ENCODE assay signal across 8 cellular contexts in genomic region chr20:35615667-35616464, GRCh38. TPM values are rescaled to one million over a fixed set of nuclear protein-coding genes. Genes with fewer than 3 reads are reported as not detected.
DNase-seq lines count a peak whose midpoint lies in the region; ATAC-seq and TF ChIP-seq lines count a peak whose summit lies in the region.

TSS of gene SPAG4 (plus strand) at chr20:35615829. CDS start at chr20:35616004, 175 bp downstream.

- no peak for TF ChIP-seq CTCF in BJ (IDR thresholded peaks at IDR 0.05; ENCODE audit: insufficient read depth, low read depth, low read length)

- peaks cover 2% of the 10 kb centered on the region for H3K27me3 Mint-ChIP-seq in activated CD8-positive, alpha-beta T cell treated with anti-CD3 and anti-CD28 coated beads, Interleukin-2, amount 10 ng/mL, durations not matched to agents 7 days and 5 days (ENCODE audit: low read depth)

- peak within 1 kb of the TSS; percentile 76 for H3K27ac ChIP-seq in ectodermal cell (ENCODE audit: insufficient read depth, low read depth, low read length, poor library complexity, severe bottlenecking)

- WGBS in ectodermal cell, 2 experiments: 2% methylated on average over 68 of the region's 68 CpGs

- POLR2A ChIA-PET in BJ (lab: Charles Lee): interaction anchor here (0.6 to 0.9 kb wide), 6 partner anchors 9 to 1293 kb away, joined by 3 to 12 read pairs (median 8); partner anchors contain the start of gene RBM39
- POLR2A ChIA-PET in activated CD8-positive, alpha-beta T cell treated with anti-CD3 and anti-CD28 coated beads, Interleukin-2, amount 10 ng/mL, durations not matched to agents 7 days and 5 days (lab: Charles Lee): interaction anchor here (1.1 to 5.1 kb wide), 11 partner anchors 12 to 338 kb away, joined by 3 to 72 read pairs (median 5); partner anchors contain the start of genes CPNE1, RBM12, RBM39 and SCAND1

- peaks cover under 1% of the 10 kb centered on the region for H3K36me3 Mint-ChIP-seq in activated CD8-positive, alpha-beta T cell treated with anti-CD3 and anti-CD28 coated beads, Interleukin-2, amount 10 ng/mL, durations not matched to agents 7 days and 5 days (ENCODE audit: low read depth)

- H3K9me3 Mint-ChIP-seq in activated CD8-positive, alpha-beta T cell treated with anti-CD3 and anti-CD28 coated beads, Interleukin-2, amount 10 ng/mL, durations not matched to agents 7 days and 5 days (ENCODE audit: insufficient read depth): no peaks in the 10 kb centered on the region

- H3K4me3 ChIP-seq in BJ (ENCODE audit: low read depth, low read length) (peak within 1 kb of the TSS; percentile 57), ectodermal cell (ENCODE audit: insufficient read depth, low read depth, low read length) (peak within 1 kb of the TSS; percentile 39)

- CTCF ChIA-PET in BJ (lab: Yijun Ruan, JAX): interaction anchor here (2.2 kb wide), 1 partner anchor 11 kb away, joined by 12 read pairs; no protein-coding TSS in a partner anchor
- CTCF ChIA-PET in activated CD8-positive, alpha-beta T cell treated with anti-CD3 and anti-CD28 coated beads, Interleukin-2, amount 10 ng/mL, durations not matched to agents 7 days and 5 days (lab: Charles Lee): interaction anchor here (0.7 to 1.4 kb wide), 8 partner anchors 11 to 161 kb away, joined by 3 to 9 read pairs (median 3); partner anchors contain the start of genes ERGIC3 and RBM39

- peaks cover 12% of the 10 kb centered on the region for H3K4me1 ChIP-seq in ectodermal cell (ENCODE audit: control insufficient read depth, insufficient read depth, low read length)

- H3K4me1 Mint-ChIP-seq in activated CD8-positive, alpha-beta T cell treated with anti-CD3 and anti-CD28 coated beads, Interleukin-2, amount 10 ng/mL, durations not matched to agents 7 days and 5 days (ENCODE audit: low read depth): peaks cover 43% of the 10 kb centered on the region

- H3K27me3 ChIP-seq in BJ (ENCODE audit: control insufficient read depth, insufficient read depth, low read length): no peaks in the 10 kb centered on the region
- H3K27me3 ChIP-seq in ectodermal cell (ENCODE audit: control insufficient read depth, insufficient read depth, low read length, poor library complexity, severe bottlenecking): peaks cover 30% of the 10 kb centered on the region

- peak within 1 kb of the TSS; percentile 84 for H3K4me3 Mint-ChIP-seq in activated CD8-positive, alpha-beta T cell treated with anti-CD3 and anti-CD28 coated beads, Interleukin-2, amount 10 ng/mL, durations not matched to agents 7 days and 5 days

- ATAC-seq in GM19351 (IDR thresholded peaks at IDR 0.05; ENCODE audit: unreplicated experiment): peak; percentile 74
- ATAC-seq in HG03469 (IDR thresholded peaks at IDR 0.05; ENCODE audit: unreplicated experiment): peak; percentile 64
- ATAC-seq in activated CD8-positive, alpha-beta T cell treated with anti-CD3 and anti-CD28 coated beads, Interleukin-2, amount 10 ng/mL, durations not matched to agents 7 days and 5 days: peak; percentile 89

- H3K36me3 ChIP-seq in BJ (ENCODE audit: control insufficient read depth, insufficient read depth, low read length) (peaks cover 1% of the 10 kb centered on the region; the same call in 1 of the 2 replicates), ectodermal cell (ENCODE audit: control insufficient read depth, insufficient read depth, low read length) (no peaks in the 10 kb centered on the region)

- peak within 1 kb of the TSS; percentile 96 for H3K27ac Mint-ChIP-seq in activated CD8-positive, alpha-beta T cell treated with anti-CD3 and anti-CD28 coated beads, Interleukin-2, amount 10 ng/mL, durations not matched to agents 7 days and 5 days

- H3K9me3 ChIP-seq in ectodermal cell (ENCODE audit: control insufficient read depth, low read length): no peaks in the 10 kb centered on the region

- no peak for DNase-seq in BJ (ENCODE audit: low read depth)
- peak; percentile 95 for DNase-seq in NCI-H82 treated with DMSO at 0.1 percent for 48 hours (lab: John Stamatoyannopoulos, UW; ENCODE audit: unreplicated experiment)
- peak; percentile 100 for DNase-seq in activated CD8-positive, alpha-beta T cell treated with anti-CD3 and anti-CD28 coated beads, Interleukin-2, amount 10 ng/mL, durations not matched to agents 7 days and 5 days
- DNase-seq in medulla oblongata (ENCODE audit: extremely low spot score): peak; percentile 98
- DNase-seq in stimulated activated CD4-positive, alpha-beta T cell treated with anti-CD3 and anti-CD28 coated beads, TNF-alpha, amount 100 ng/mL, for 48 hours (ENCODE audit: low read depth in 3 of 3): peak; percentile 100

RNA-seq across cellular contexts. Expression of gene SPAG4, which starts in this region (rescaled TPM):
- polyA plus RNA-seq in BJ (2011; rRNA removed): 8.3 and 11.4 TPM in 2 replicates
- polyA minus RNA-seq in BJ (2011; rRNA and poly(A)+ RNA removed): 3.9 and 4.9 TPM in 2 replicates
- 1 to 10 TPM; 2.6 to 5.0 TPM for total RNA-seq in activated CD8-positive, alpha-beta T cell treated with anti-CD3 and anti-CD28 coated beads, Interleukin-2, amount 10 ng/mL, durations not matched to agents 7 days and 5 days
- polyA plus RNA-seq in ectodermal cell (2013, experiment 1 of 4): 2.6 TPM
- 3.6 TPM for polyA plus RNA-seq in ectodermal cell (2013, experiment 2 of 4)
- polyA plus RNA-seq in ectodermal cell (2013, experiment 3 of 4): 3.7 TPM
- polyA plus RNA-seq in ectodermal cell (2013, experiment 4 of 4): 3.7 TPM
